Comparison of ENCODE assay signal across 9 cellular contexts in genomic region chr6:22024973-22025467, GRCh38.
DNase-seq lines count a peak whose midpoint lies in the region; ATAC-seq and TF ChIP-seq lines count a peak whose summit lies in the region.
"Had no signal": no experiment of that assay in that cellular context is flagged by ENCODE, and none has a peak within 500 bp of the region (broad histone marks: within the 10 kb centered on the region; RNA-seq: fewer than 3 reads in every experiment).

No MANE protein-coding gene starts in this region.

- CTCF ChIA-PET in CD8-positive, alpha-beta memory T cell (lab: Charles Lee) = no interaction called here
- CTCF ChIA-PET in activated CD4-positive, alpha-beta memory T cell treated with anti-CD3 and anti-CD28 coated beads, Interleukin-2, amount 10 ng/mL, durations not matched to agents 7 days and 5 days (lab: Charles Lee) = no interaction called here

- peaks cover 0 to 6% (median 5%) of the 10 kb centered on the region in 5 donors for H3K9me3 Mint-ChIP-seq in CD8-positive, alpha-beta memory T cell
- no peaks in the 10 kb centered on the region for H3K9me3 Mint-ChIP-seq in activated CD4-positive, alpha-beta memory T cell treated with anti-CD3 and anti-CD28 coated beads, Interleukin-2, amount 10 ng/mL, durations not matched to agents 7 days and 5 days

- H3K27ac Mint-ChIP-seq in CD8-positive, alpha-beta memory T cell = no peak overlapping the region
- H3K27ac Mint-ChIP-seq in activated CD4-positive, alpha-beta memory T cell treated with anti-CD3 and anti-CD28 coated beads, Interleukin-2, amount 10 ng/mL, durations not matched to agents 7 days and 5 days = no peak overlapping the region

- no peak for DNase-seq in CD8-positive, alpha-beta memory T cell
- DNase-seq in hepatocyte (ENCODE audit: low spot score) = no peak
- DNase-seq in T-helper 9 cell = no peak
- DNase-seq in activated CD4-positive, alpha-beta memory T cell treated with anti-CD3 and anti-CD28 coated beads, Interleukin-2, amount 10 ng/mL, durations not matched to agents 7 days and 5 days = no peak
- DNase-seq in WERI-Rb-1 = no peak
- DNase-seq in NCI-H2196 treated with DMSO at 0.1 percent for 48 hours (lab: John Stamatoyannopoulos, UW; ENCODE audit: unreplicated experiment) = no peak
- DNase-seq: activated gamma-delta T cell treated with Interleukin-2 at 50 U/mL for 16 hours had no signal

- TF ChIP-seq CTCF in hepatocyte (IDR thresholded peaks at IDR 0.05; ENCODE audit: poor library complexity) = no peak
- no peak for TF ChIP-seq CTCF in WERI-Rb-1 (IDR thresholded peaks at IDR 0.05; ENCODE audit: low read depth, low read length)

- no peaks in the 10 kb centered on the region for H3K36me3 Mint-ChIP-seq in CD8-positive, alpha-beta memory T cell
- no peaks in the 10 kb centered on the region for H3K36me3 Mint-ChIP-seq in activated CD4-positive, alpha-beta memory T cell treated with anti-CD3 and anti-CD28 coated beads, Interleukin-2, amount 10 ng/mL, durations not matched to agents 7 days and 5 days (ENCODE audit: low read depth)

- no peaks in the 10 kb centered on the region for H3K4me1 ChIP-seq in CD8-positive, alpha-beta memory T cell (ENCODE audit: insufficient read depth, low read length)
- H3K4me1 ChIP-seq in HUES64 (ENCODE audit: insufficient read depth, low read length) (peaks cover 43% of the 10 kb centered on the region), hepatocyte (ENCODE audit: insufficient read depth) (peaks cover 15% of the 10 kb centered on the region)

- peak overlapping the region in 1 of 7 donors; percentile 63 for H3K4me3 Mint-ChIP-seq in CD8-positive, alpha-beta memory T cell
- H3K4me3 Mint-ChIP-seq in activated CD4-positive, alpha-beta memory T cell treated with anti-CD3 and anti-CD28 coated beads, Interleukin-2, amount 10 ng/mL, durations not matched to agents 7 days and 5 days = no peak overlapping the region

- H3K4me1 Mint-ChIP-seq in CD8-positive, alpha-beta memory T cell = peaks cover 0 to 5% (median 0%) of the 10 kb centered on the region in 3 donors
- H3K4me1 Mint-ChIP-seq in activated CD4-positive, alpha-beta memory T cell treated with anti-CD3 and anti-CD28 coated beads, Interleukin-2, amount 10 ng/mL, durations not matched to agents 7 days and 5 days = no peaks in the 10 kb centered on the region

- no peaks in the 10 kb centered on the region for H4K20me1 ChIP-seq in hepatocyte (ENCODE audit: insufficient read depth, poor library complexity, severe bottlenecking)

- peak overlapping the region; percentile 72 for H3K27ac ChIP-seq in CD8-positive, alpha-beta memory T cell (ENCODE audit: low read depth, low read length)
- H3K27ac ChIP-seq in HUES64 (ENCODE audit: low read depth, low read length) (peak overlapping the region; percentile 93), hepatocyte (peak overlapping the region; percentile 50), WERI-Rb-1 (no peak overlapping the region)

- H2AFZ ChIP-seq in hepatocyte = peak overlapping the region; percentile 36

- H3K27me3 Mint-ChIP-seq in CD8-positive, alpha-beta memory T cell = no peaks in the 10 kb centered on the region
- no peaks in the 10 kb centered on the region for H3K27me3 Mint-ChIP-seq in activated CD4-positive, alpha-beta memory T cell treated with anti-CD3 and anti-CD28 coated beads, Interleukin-2, amount 10 ng/mL, durations not matched to agents 7 days and 5 days

- no peaks in the 10 kb centered on the region for H3K9me3 ChIP-seq in CD8-positive, alpha-beta memory T cell (ENCODE audit: low read length)
- H3K9me3 ChIP-seq in HUES64 (ENCODE audit: insufficient read depth, low read depth, low read length) (no peaks in the 10 kb centered on the region; the same call in 1 of the 2 replicates), hepatocyte (ENCODE audit: low read depth) (no peaks in the 10 kb centered on the region), WERI-Rb-1 (ENCODE audit: severe bottlenecking) (peaks cover 10% of the 10 kb centered on the region)

- H3K36me3 ChIP-seq in CD8-positive, alpha-beta memory T cell (ENCODE audit: insufficient read depth, low read length) = no peaks in the 10 kb centered on the region
- H3K36me3 ChIP-seq in HUES64 (ENCODE audit: insufficient read depth, low read length) (peaks cover 25% of the 10 kb centered on the region), hepatocyte (replicated peaks; ENCODE audit: insufficient read depth, low read depth) (no peaks in the 10 kb centered on the region), WERI-Rb-1 (no peaks in the 10 kb centered on the region)

- peak; percentile 30 for ATAC-seq in GM21526 (IDR thresholded peaks at IDR 0.05; ENCODE audit: low FRiP score, unreplicated experiment)

- H3K4me2 ChIP-seq in hepatocyte = peak overlapping the region; percentile 10

- 40% methylated on average over 4 of the region's 4 CpGs for WGBS in HUES64
- 75% methylated on average over 4 of the region's 4 CpGs for WGBS in hepatocyte (ENCODE audit: low lambda C conversion rate, missing lambda C conversion rate)

- no peaks in the 10 kb centered on the region for H3K9me2 ChIP-seq in hepatocyte (replicated peaks; ENCODE audit: insufficient read depth)

- no peaks in the 10 kb centered on the region for H3K79me2 ChIP-seq in hepatocyte

- POLR2A ChIA-PET in CD8-positive, alpha-beta memory T cell (lab: Charles Lee) = no interaction called here
- POLR2A ChIA-PET in activated CD4-positive, alpha-beta memory T cell treated with anti-CD3 and anti-CD28 coated beads, Interleukin-2, amount 10 ng/mL, durations not matched to agents 7 days and 5 days (lab: Charles Lee) = no interaction called here

- peak overlapping the region; percentile 65 for H3K9ac ChIP-seq in HUES64 (ENCODE audit: low read depth, low read length)

- no peaks in the 10 kb centered on the region for H3K27me3 ChIP-seq in CD8-positive, alpha-beta memory T cell (ENCODE audit: insufficient read depth, low read length, poor library complexity, severe bottlenecking)
- no peaks in the 10 kb centered on the region for H3K27me3 ChIP-seq in HUES64 (ENCODE audit: insufficient read depth, low read length)
- no peaks in the 10 kb centered on the region for H3K27me3 ChIP-seq in hepatocyte
- H3K27me3 ChIP-seq in WERI-Rb-1 (ENCODE audit: insufficient read depth, low read depth, severe bottlenecking) = no peaks in the 10 kb centered on the region

- no peak overlapping the region for H3K4me3 ChIP-seq in CD8-positive, alpha-beta memory T cell (ENCODE audit: low read length)
- H3K4me3 ChIP-seq in HUES64 (ENCODE audit: low read length) = no peak overlapping the region
- H3K4me3 ChIP-seq in hepatocyte = no peak overlapping the region
- H3K4me3 ChIP-seq in WERI-Rb-1 (ENCODE audit: low read depth, low read length) = no peak overlapping the region
